In the genomic region with DNA sequence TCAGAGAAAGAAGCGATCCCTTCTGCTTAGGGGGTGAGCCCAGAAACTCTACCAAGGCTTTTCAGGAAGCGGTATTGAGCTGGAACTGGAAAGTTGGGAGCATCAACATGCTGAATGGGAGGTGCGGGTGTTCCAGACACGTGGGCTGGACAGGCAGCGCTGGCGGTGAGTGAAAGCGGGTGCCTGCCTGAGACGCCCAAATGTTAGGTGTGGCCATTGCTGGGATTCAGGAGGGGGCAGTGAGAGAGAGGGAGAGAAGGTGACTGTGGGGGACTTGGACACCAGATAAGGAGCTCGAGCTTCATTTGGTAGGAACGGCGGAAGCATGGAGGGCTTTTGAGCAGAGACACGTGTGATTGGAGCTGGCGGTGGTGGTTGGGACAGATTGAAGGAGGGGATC, we compare ENCODE assay signal across 26 cellular contexts.
DNase-seq lines count a peak whose midpoint lies in the region; ATAC-seq, FAIRE-seq and TF ChIP-seq lines count a peak whose summit lies in the region.
"Had no signal": no experiment of that assay in that cellular context is flagged by ENCODE, and none has a peak within 500 bp of the region (broad histone marks: within the 10 kb centered on the region; RNA-seq: fewer than 3 reads in every experiment).

No MANE protein-coding gene starts in this region.

- peak overlapping the region; percentile 95 for H3K4me2 ChIP-seq in HepG2 (ENCODE audit: low read depth, low read length)
- H3K4me2 ChIP-seq: smooth muscle cell had no signal

- CTCF ChIA-PET in HepG2 (lab: Yijun Ruan, JAX; ENCODE audit: low intra/inter-chr PET ratio, low total read pairs), result no interaction called here

- H3K9me3 Mint-ChIP-seq in activated T-helper 17 cell treated with anti-CD3 and anti-CD28 coated beads, Interleukin-2, amount 50 U/mL, for 72 hours, result no peaks in the 10 kb centered on the region

- H3K4me1 ChIP-seq in HepG2 (ENCODE audit: insufficient read depth, low read length), result peaks cover 87% of the 10 kb centered on the region
- peaks cover 0 to 28% (median 19%) of the 10 kb centered on the region in 4 donors for H3K4me1 ChIP-seq in right lobe of liver

- in situ Hi-C loops in HepG2 (cut with HindIII; ENCODE audit: extremely low pct_ligation_motif_present, low pct_unique_long_range_greater_than_20kb), result no loop called here

- no peaks in the 10 kb centered on the region for H4K20me1 ChIP-seq in HepG2 (ENCODE audit: insufficient read depth, low read length)

- H3K4me3 ChIP-seq in HepG2 (replicated peaks in 1 of 3; ENCODE audit: insufficient read depth in 1 of 3, low read depth in 2 of 3, low read length in 3 of 3) (peak overlapping the region in 1 of 3 experiments; percentile 68; a peak in 1 of 6 replicates), right lobe of liver (no peak overlapping the region)
- H3K4me3 ChIP-seq: ascending aorta, gastrocnemius medialis, lower lobe of right lung, smooth muscle cell had no signal

- TF ChIP-seq EP300 in HepG2 (IDR thresholded peaks at IDR 0.05; ENCODE audit: low read depth in 2 of 2, low read length in 2 of 2) (no peak), HepG2 (CRISPR knock-in tag; IDR thresholded peaks at IDR 0.05; ENCODE audit: borderline replicate concordance) (no peak)

- POLR2A ChIA-PET in HepG2 (lab: Yijun Ruan, JAX), result interaction anchor here (0.8 to 7.2 kb wide), 10 partner anchors 7 to 222 kb away, joined by 3 to 112 read pairs (median 4); a partner anchor contains a TSS

- TF ChIP-seq CTCF in HepG2 (CRISPR knock-in tag; IDR thresholded peaks at IDR 0.05), result no peak
- TF ChIP-seq CTCF in right lobe of liver (IDR thresholded peaks at IDR 0.05), result no peak

- 92% methylated on average over 13 of the region's 13 CpGs for WGBS in HepG2 (ENCODE audit: low lambda C conversion rate)
- 100% methylated on average over 12 of the region's 13 CpGs for WGBS in right lobe of liver (ENCODE audit: insufficient coverage, low coverage, low lambda C conversion rate, missing lambda C conversion rate)

- DNase-seq in HepG2 (ENCODE audit: low spot score) (no peak), right lobe of liver (no peak), mesenteric fat pad (ENCODE audit: low spot score) (peak; percentile 59)
- DNase-seq in stimulated activated CD4-positive, alpha-beta T cell treated with anti-CD3 and anti-CD28 coated beads, Interleukin-12 subunit alpha, Interleukin-12 subunit beta, amount 100 ng/mL, for 4 hours, result no peak
- DNase-seq: ACHN; activated CD4-positive, alpha-beta T cell treated with anti-CD3 and anti-CD28 coated beads, Interleukin-2, amount 50 U/mL, for 4 hours; activated naive CD4-positive, alpha-beta T cell treated with Interleukin-2 at 50 U/mL for 16 hours; DMS153; effector CD4-positive, alpha-beta T cell; gastrocnemius medialis; lower lobe of right lung; NCI-H1417; NCI-H2107; NCI-H524; stimulated activated CD4-positive, alpha-beta T cell treated with anti-CD3 and anti-CD28 coated beads, Interleukin-4, amount 100 ng/mL, for 1 hour; trophoblast cell; WERI-Rb-1 had no signal

- no peak for TF ChIP-seq RAD21 in HepG2 (CRISPR knock-in tag; IDR thresholded peaks at IDR 0.05)

- H3K27me3 Mint-ChIP-seq in activated T-helper 17 cell treated with anti-CD3 and anti-CD28 coated beads, Interleukin-2, amount 50 U/mL, for 72 hours, result no peaks in the 10 kb centered on the region

- no TSS peak for BruUV-seq in HepG2 (replicated peaks; lab: Mats Ljungman, UMichigan)

- H3K27ac ChIP-seq in HepG2 (ENCODE audit: extremely low read length, insufficient read depth, low read length) (peak overlapping the region; percentile 95), right lobe of liver (peak overlapping the region in 1 of 3 donors; percentile 92), angular gyrus (ENCODE audit: low read depth, low read length) (peak overlapping the region; percentile 2)
- H3K27ac ChIP-seq: ascending aorta, C4-2B, lower lobe of right lung, WERI-Rb-1 had no signal

- peaks cover 7% of the 10 kb centered on the region for H3K79me2 ChIP-seq in HepG2 (ENCODE audit: insufficient read depth, low read length)

- H3K27ac Mint-ChIP-seq in activated T-helper 17 cell treated with anti-CD3 and anti-CD28 coated beads, Interleukin-2, amount 50 U/mL, for 72 hours, result no peak overlapping the region

- peaks cover 2 to 5% of the 10 kb centered on the region in 2 experiments; a peak in 3 of 5 replicates for H3K36me3 ChIP-seq in HepG2 (replicated peaks in 1 of 2; ENCODE audit: control insufficient read depth in 1 of 2, insufficient read depth in 2 of 2, low read length in 2 of 2)
- H3K36me3 ChIP-seq in right lobe of liver, result no peaks in the 10 kb centered on the region
- H3K36me3 ChIP-seq: gastrocnemius medialis, lower lobe of right lung, WERI-Rb-1 had no signal

- peak overlapping the region; percentile 83 for H3K9ac ChIP-seq in HepG2 (ENCODE audit: insufficient read depth, low read depth, low read length)

- no peaks in the 10 kb centered on the region for H3K27me3 ChIP-seq in HepG2 (ENCODE audit: control insufficient read depth in 1 of 2, insufficient read depth in 2 of 2, low read length in 2 of 2)
- no peaks in the 10 kb centered on the region for H3K27me3 ChIP-seq in right lobe of liver
- H3K27me3 ChIP-seq: ascending aorta, gastrocnemius medialis had no signal

- ATAC-seq in HepG2 (no peak), right lobe of liver (no peak), GM18517 (IDR thresholded peaks at IDR 0.05; ENCODE audit: unreplicated experiment) (no peak), GM19397 (IDR thresholded peaks at IDR 0.05; ENCODE audit: unreplicated experiment) (no peak)
- ATAC-seq in activated T-helper 17 cell treated with anti-CD3 and anti-CD28 coated beads, Interleukin-2, amount 50 U/mL, for 72 hours (replicated peaks), result no peak
- ATAC-seq: gastrocnemius medialis, HCT116, lower lobe of right lung had no signal

- no peaks in the 10 kb centered on the region for H3K36me3 Mint-ChIP-seq in activated T-helper 17 cell treated with anti-CD3 and anti-CD28 coated beads, Interleukin-2, amount 50 U/mL, for 72 hours (ENCODE audit: low read depth)

- no peak overlapping the region for H3K4me3 Mint-ChIP-seq in activated T-helper 17 cell treated with anti-CD3 and anti-CD28 coated beads, Interleukin-2, amount 50 U/mL, for 72 hours

- TF ChIP-seq POLR2A in HepG2 (IDR thresholded peaks at IDR 0.05; ENCODE audit: insufficient read depth in 1 of 2, low read depth in 2 of 2, low read length in 2 of 2) (no peak), right lobe of liver (IDR thresholded peaks at IDR 0.05) (no peak)

- intact Hi-C loops in HepG2 (cut with micrococcal nuclease; ENCODE audit: unreplicated experiment) (no loop called here), right lobe of liver (cut with DNase I) (no loop called here)

- no peak overlapping the region for H2AFZ ChIP-seq in HepG2 (ENCODE audit: low read length)

- H3K4me1 Mint-ChIP-seq in activated T-helper 17 cell treated with anti-CD3 and anti-CD28 coated beads, Interleukin-2, amount 50 U/mL, for 72 hours, result peaks cover 23% of the 10 kb centered on the region

- H3K9me3 ChIP-seq in HepG2 (ENCODE audit: low read length) (no peaks in the 10 kb centered on the region), right lobe of liver (no peaks in the 10 kb centered on the region)
- H3K9me3 ChIP-seq: ascending aorta, gastrocnemius medialis, lower lobe of right lung had no signal

- FAIRE-seq in HepG2 (lab: Jason Lieb, UNC), result no peak
- FAIRE-seq: keratinocyte had no signal

TF ChIP-seq in HepG2, 621 proteins besides CTCF, POLR2A, EP300 and RAD21 (continues in another document):
- TF ChIP-seq ZNF550 (CRISPR knock-in tag; IDR thresholded peaks at IDR 0.05; ENCODE audit: borderline replicate concordance) (peak; percentile 55; the same call in 1 of the 2 replicates), ZBTB38 (CRISPR knock-in tag; IDR thresholded peaks at IDR 0.05) (peak; percentile 97), CBX5 (CRISPR knock-in tag; IDR thresholded peaks at IDR 0.05; ENCODE audit: borderline replicate concordance) (no peak), HIVEP1 (CRISPR knock-in tag; IDR thresholded peaks at IDR 0.05) (0 out of 2 replicates have a peak, but pooled peaks have one; percentile 51)
- TF ChIP-seq, protein P1, sequence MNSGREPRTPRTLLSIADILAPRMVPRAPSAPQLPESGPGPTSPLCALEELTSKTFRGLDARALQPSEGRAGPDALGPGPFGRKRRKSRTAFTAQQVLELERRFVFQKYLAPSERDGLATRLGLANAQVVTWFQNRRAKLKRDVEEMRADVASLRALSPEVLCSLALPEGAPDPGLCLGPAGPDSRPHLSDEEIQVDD (CRISPR knock-in tag; IDR thresholded peaks at IDR 0.05; ENCODE audit: borderline replicate concordance), result 0 out of 2 replicates have a peak, but pooled peaks have one; percentile 28
- TF ChIP-seq, protein P2, sequence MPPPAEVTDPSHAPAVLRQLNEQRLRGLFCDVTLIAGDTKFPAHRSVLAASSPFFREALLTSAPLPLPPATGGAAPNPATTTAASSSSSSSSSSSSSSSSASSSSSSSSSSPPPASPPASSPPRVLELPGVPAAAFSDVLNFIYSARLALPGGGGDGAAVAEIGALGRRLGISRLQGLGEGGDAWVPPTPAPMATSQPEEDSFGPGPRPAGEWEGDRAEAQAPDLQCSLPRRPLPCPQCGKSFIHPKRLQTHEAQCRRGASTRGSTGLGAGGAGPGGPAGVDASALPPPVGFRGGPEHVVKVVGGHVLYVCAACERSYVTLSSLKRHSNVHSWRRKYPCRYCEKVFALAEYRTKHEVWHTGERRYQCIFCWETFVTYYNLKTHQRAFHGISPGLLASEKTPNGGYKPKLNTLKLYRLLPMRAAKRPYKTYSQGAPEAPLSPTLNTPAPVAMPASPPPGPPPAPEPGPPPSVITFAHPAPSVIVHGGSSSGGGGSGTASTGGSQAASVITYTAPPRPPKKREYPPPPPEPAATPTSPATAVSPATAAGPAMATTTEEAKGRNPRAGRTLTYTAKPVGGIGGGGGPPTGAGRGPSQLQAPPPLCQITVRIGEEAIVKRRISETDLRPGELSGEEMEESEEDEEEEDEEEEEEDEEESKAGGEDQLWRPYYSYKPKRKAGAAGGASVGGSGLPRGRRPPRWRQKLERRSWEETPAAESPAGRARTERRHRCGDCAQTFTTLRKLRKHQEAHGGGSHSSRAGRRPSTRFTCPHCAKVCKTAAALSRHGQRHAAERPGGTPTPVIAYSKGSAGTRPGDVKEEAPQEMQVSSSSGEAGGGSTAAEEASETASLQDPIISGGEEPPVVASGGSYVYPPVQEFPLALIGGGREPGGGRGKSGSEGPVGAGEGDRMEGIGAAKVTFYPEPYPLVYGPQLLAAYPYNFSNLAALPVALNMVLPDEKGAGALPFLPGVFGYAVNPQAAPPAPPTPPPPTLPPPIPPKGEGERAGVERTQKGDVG (CRISPR knock-in tag; IDR thresholded peaks at IDR 0.05; ENCODE audit: borderline replicate concordance), result peak; percentile 43; the same call in 1 of the 2 replicates
